Comparison of ENCODE assay signal across 8 cellular contexts in the genomic region with DNA sequence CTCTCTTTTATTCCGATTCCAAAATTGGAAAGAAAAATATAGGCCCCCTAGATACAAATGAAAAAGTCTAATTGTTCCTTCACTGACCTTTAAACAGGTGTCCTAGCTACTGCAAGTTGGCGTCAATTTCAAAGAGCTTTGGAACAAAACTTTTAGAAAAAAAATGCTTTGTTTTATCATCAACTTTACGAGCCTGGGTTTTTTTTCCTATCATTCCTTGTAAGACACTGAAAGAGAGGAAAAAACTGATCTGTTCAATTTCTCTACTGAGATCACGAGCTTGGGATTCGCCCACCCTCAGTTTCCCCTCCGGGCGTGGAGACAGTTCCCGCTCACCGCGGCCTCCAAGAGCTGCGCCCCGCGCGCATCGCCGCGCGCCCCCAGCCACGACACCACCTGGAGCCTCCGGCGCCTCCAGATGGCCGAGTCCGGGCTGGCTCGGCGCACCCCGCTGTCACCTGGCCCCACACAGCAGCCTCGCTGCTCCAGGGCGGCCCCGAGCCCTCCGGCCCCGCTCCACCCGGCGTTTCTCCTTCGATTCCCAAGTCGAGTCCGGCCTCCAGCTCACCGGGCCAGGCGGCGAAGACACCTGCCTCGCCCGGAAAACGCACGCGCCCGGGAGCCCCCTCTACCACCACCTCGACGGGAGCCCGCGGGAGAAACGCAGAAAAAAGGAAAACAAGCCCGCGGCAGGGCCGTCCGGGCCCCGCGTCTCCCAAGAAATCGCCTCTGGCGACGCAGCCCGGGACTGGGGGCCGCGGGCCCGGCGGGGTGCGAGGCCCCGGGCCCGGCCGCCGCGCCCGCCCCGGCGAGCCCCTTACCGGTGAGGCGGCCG. TPM values are rescaled to one million over a fixed set of nuclear protein-coding genes. Genes with fewer than 3 reads are reported as not detected.
DNase-seq lines count a peak whose midpoint lies in the region; ATAC-seq and TF ChIP-seq lines count a peak whose summit lies in the region.

No MANE protein-coding gene starts in this region.

- H3F3A ChIP-seq in MM.1S (ENCODE audit: insufficient read depth, low read length): peaks cover 11% of the 10 kb centered on the region

- no peaks in the 10 kb centered on the region for H4K20me1 ChIP-seq in MM.1S (ENCODE audit: insufficient read depth, low read length)

- H3K36me3 ChIP-seq in MM.1S (replicated peaks; ENCODE audit: insufficient read depth, low read length) (no peaks in the 10 kb centered on the region), heart right ventricle (no peaks in the 10 kb centered on the region), psoas muscle (ENCODE audit: insufficient read depth in 1 of 2, low read depth in 1 of 2) (no peaks in the 10 kb centered on the region)

- no peak for TF ChIP-seq CTCF in MM.1S (IDR thresholded peaks at IDR 0.05; ENCODE audit: low read length)
- TF ChIP-seq CTCF in heart right ventricle (IDR thresholded peaks at IDR 0.05): peak in 4 of 9 donors; percentile 7 to 37 (median 34)
- no peak for TF ChIP-seq CTCF in psoas muscle (IDR thresholded peaks at IDR 0.05)

- H3K9me3 ChIP-seq in MM.1S (replicated peaks; ENCODE audit: insufficient read depth, low read length): no peaks in the 10 kb centered on the region
- H3K9me3 ChIP-seq in heart right ventricle: no peaks in the 10 kb centered on the region
- H3K9me3 ChIP-seq in psoas muscle: no peaks in the 10 kb centered on the region

- WGBS in heart right ventricle, 2 donors: 2% methylated on average over 63 to 76 of the region's 76 CpGs
- 1 to 2% (median 2%) methylated on average over 43 to 76 of the region's 76 CpGs for WGBS in psoas muscle, 3 donors

- intact Hi-C loops in heart right ventricle (cut with DNase I): loop anchor here in 9 of 10 donors (2.0 to 10.0 kb wide), 11 partner anchors 38 to 546 kb away; partner anchors contain the start of gene CNOT11 (in 1 of the 9)
- intact Hi-C loops in psoas muscle (cut with DNase I): loop anchor here (5.0 kb wide), 2 partner anchors 38 to 138 kb away; no protein-coding TSS in a partner anchor

- peaks cover 11% of the 10 kb centered on the region for H3K4me1 ChIP-seq in MM.1S (ENCODE audit: low read length)
- H3K4me1 ChIP-seq in heart right ventricle: peaks cover 7 to 83% (median 64%) of the 10 kb centered on the region in 9 donors
- H3K4me1 ChIP-seq in psoas muscle: peaks cover 65% of the 10 kb centered on the region

- no peaks in the 10 kb centered on the region for H3K9me2 ChIP-seq in MM.1S (replicated peaks; ENCODE audit: insufficient read depth, low read length)

- H3K4me2 ChIP-seq in MM.1S (ENCODE audit: low read depth, low read length): peak overlapping the region; percentile 89; the same call in 1 of the 2 replicates

- peak overlapping the region; percentile 34; the same call in 1 of the 2 replicates for H3K9ac ChIP-seq in MM.1S (ENCODE audit: low read length)

- DNase-seq in Ammon's horn (ENCODE audit: low spot score) (peak; percentile 11), MM.1S (peak; percentile 16), heart right ventricle (peak; percentile 28 to 42), psoas muscle (peak; percentile 39 to 69), GF-D8 (lab: John Stamatoyannopoulos, UW) (no peak), NCI-H226 (no peak)
- peak; percentile 25 for DNase-seq in activated naive CD4-positive, alpha-beta T cell treated with anti-CD3 and anti-CD28 coated beads, Interleukin-2, amount 50 U/mL, for 16 hours

- ATAC-seq in GM19351 (IDR thresholded peaks at IDR 0.05; ENCODE audit: unreplicated experiment) (peak; percentile 29), heart right ventricle (peak in 6 of 8 donors; percentile 5 to 47 (median 22)), psoas muscle (peak; percentile 14 to 46 (median 37))

- no peaks in the 10 kb centered on the region for H3K79me2 ChIP-seq in MM.1S (ENCODE audit: low read length)

- H3K27me3 ChIP-seq in MM.1S (replicated peaks; ENCODE audit: insufficient read depth, low read length) (peaks cover 4% of the 10 kb centered on the region; the same call in 1 of the 2 replicates), heart right ventricle (no peaks in the 10 kb centered on the region), psoas muscle (ENCODE audit: insufficient read depth in 3 of 3, low read length in 2 of 3) (no peaks in the 10 kb centered on the region)

- H2AFZ ChIP-seq in MM.1S (ENCODE audit: low read length): peak overlapping the region; percentile 49

- H3K27ac ChIP-seq in MM.1S (ENCODE audit: low read length) (no peak overlapping the region), heart right ventricle (peak overlapping the region; percentile 71 to 96 (median 82)), psoas muscle (peak overlapping the region; percentile 89)

- H3K4me3 ChIP-seq in MM.1S (ENCODE audit: low read length) (peak overlapping the region; percentile 67), heart right ventricle (peak overlapping the region; percentile 54 to 99 (median 82)), psoas muscle (peak overlapping the region; percentile 88)

RNA-seq across cellular contexts. Expression of gene TBC1D8, which starts 0.7 kb away (rescaled TPM):
- total RNA-seq in heart right ventricle (10 to 100 TPM; 42.6 to 69.5 (median 55.8) TPM), psoas muscle (100 to 1,000 TPM in 1 of 4 donors, 10 to 100 TPM in 2, 1 to 10 TPM in 1; 8.7 to 163 (median 57.0) TPM)
- polyA plus RNA-seq in heart right ventricle (10 to 100 TPM; 24.0 to 41.6 TPM), psoas muscle (10 to 100 TPM; 11.3 to 64.5 (median 50.4) TPM)

Comparison
In these comparisons a context has a peak if more than half of its experiments do, and no peak if none do; other contexts are left out.
1. DNase-seq: peak in Ammon's horn (single experiment), MM.1S (single experiment), activated naive CD4-positive, alpha-beta T cell treated with anti-CD3 and anti-CD28 coated beads, Interleukin-2, amount 50 U/mL, for 16 hours (single experiment), heart right ventricle (2 of 2) and psoas muscle (2 of 2); none in GF-D8 (single experiment) and NCI-H226 (single experiment).
2. Peak in every context shown above with its lines, with median percentiles within 50 percentile points of each other: ATAC-seq and H3K4me3 ChIP-seq.